ENCODE assay signal across 12 cellular contexts in the genomic region with DNA sequence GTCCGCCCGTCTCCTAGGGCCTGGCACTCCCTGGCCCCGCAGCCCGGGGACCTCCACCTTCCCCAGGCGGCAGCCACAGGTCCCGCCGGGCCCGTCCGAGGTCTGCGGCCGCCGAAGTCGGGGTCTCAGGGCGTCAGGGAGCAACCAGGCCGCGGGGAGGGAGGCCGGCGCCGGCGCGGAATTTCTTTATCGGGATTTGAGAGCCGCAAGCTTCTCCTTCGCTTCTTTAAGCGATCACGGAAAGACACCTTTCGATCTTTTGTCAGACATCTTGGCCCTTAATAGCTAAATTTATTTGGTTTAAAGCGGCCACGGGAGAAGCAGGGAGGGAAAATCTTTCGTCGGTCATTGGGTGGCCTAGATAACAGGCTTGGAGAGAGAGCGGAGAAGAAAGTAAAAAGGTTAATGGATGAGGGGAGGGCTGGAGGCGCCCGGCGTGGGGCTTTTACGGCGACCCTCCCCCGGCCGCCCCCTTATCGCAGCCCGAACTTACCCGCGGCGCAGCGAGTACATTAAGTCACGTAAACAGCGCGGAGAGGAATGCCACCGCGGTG. TPM values are rescaled to one million over a fixed set of nuclear protein-coding genes. Genes with fewer than 3 reads are reported as not detected.
DNase-seq lines count a peak whose midpoint lies in the region; ATAC-seq and TF ChIP-seq lines count a peak whose summit lies in the region.
"Had no signal": no experiment of that assay in that cellular context is flagged by ENCODE, and none has a peak within 500 bp of the region (broad histone marks: within the 10 kb centered on the region; RNA-seq: fewer than 3 reads in every experiment).

No MANE protein-coding gene starts in this region.

- H3K27me3 ChIP-seq in mucosa of rectum (ENCODE audit: control insufficient read depth in 2 of 2, insufficient read depth in 2 of 2, low read length in 2 of 2) (peaks cover 15 to 24% of the 10 kb centered on the region in 2 donors), thoracic aorta (replicated peaks; ENCODE audit: insufficient read depth) (no peaks in the 10 kb centered on the region)

- H3K36me3 ChIP-seq in mucosa of rectum (ENCODE audit: control insufficient read depth in 2 of 2, insufficient read depth in 2 of 2, low read length in 2 of 2) = no peaks in the 10 kb centered on the region
- H3K36me3 ChIP-seq in thoracic aorta = no peaks in the 10 kb centered on the region

- TF ChIP-seq CTCF in thoracic aorta (IDR thresholded peaks at IDR 0.05) = no peak

- peaks cover 12% of the 10 kb centered on the region for H3K4me1 Mint-ChIP-seq in activated CD4-positive, alpha-beta memory T cell treated with anti-CD3 and anti-CD28 coated beads, Interleukin-2, amount 10 ng/mL, durations not matched to agents 7 days and 5 days
- H3K4me1 Mint-ChIP-seq in activated CD4-positive, alpha-beta memory T cell treated with anti-CD3 and anti-CD28 coated beads for 36 hours (ENCODE audit: low read depth) = peaks cover 24% of the 10 kb centered on the region
- H3K4me1 Mint-ChIP-seq in effector memory CD8-positive, alpha-beta T cell (ENCODE audit: low read depth in 2 of 2) = peaks cover 9 to 17% of the 10 kb centered on the region in 2 donors

- H3K36me3 Mint-ChIP-seq in activated CD4-positive, alpha-beta memory T cell treated with anti-CD3 and anti-CD28 coated beads, Interleukin-2, amount 10 ng/mL, durations not matched to agents 7 days and 5 days (ENCODE audit: low read depth) = peaks cover 3% of the 10 kb centered on the region
- H3K36me3 Mint-ChIP-seq in activated CD4-positive, alpha-beta memory T cell treated with anti-CD3 and anti-CD28 coated beads for 36 hours = no peaks in the 10 kb centered on the region
- peaks cover 27% of the 10 kb centered on the region for H3K36me3 Mint-ChIP-seq in effector memory CD8-positive, alpha-beta T cell (ENCODE audit: insufficient read depth)

- POLR2A ChIA-PET in activated CD4-positive, alpha-beta memory T cell treated with anti-CD3 and anti-CD28 coated beads, Interleukin-2, amount 10 ng/mL, durations not matched to agents 7 days and 5 days (lab: Charles Lee) = no interaction called here
- POLR2A ChIA-PET in activated CD4-positive, alpha-beta memory T cell treated with anti-CD3 and anti-CD28 coated beads for 36 hours (lab: Charles Lee) = no interaction called here

- peak overlapping the region; percentile 74 to 84 for H3K9ac ChIP-seq in mucosa of rectum (ENCODE audit: low read depth in 1 of 2, low read length in 2 of 2)
- H3K9ac ChIP-seq: GM23248 had no signal

- peak overlapping the region; percentile 71 to 83 for H3K4me3 ChIP-seq in mucosa of rectum (ENCODE audit: low read length in 2 of 2)
- peak overlapping the region; percentile 100 for H3K4me3 ChIP-seq in thoracic aorta
- H3K4me3 ChIP-seq: GM23248 had no signal

- H3K27me3 Mint-ChIP-seq in activated CD4-positive, alpha-beta memory T cell treated with anti-CD3 and anti-CD28 coated beads, Interleukin-2, amount 10 ng/mL, durations not matched to agents 7 days and 5 days = peaks cover 65% of the 10 kb centered on the region
- peaks cover 63% of the 10 kb centered on the region for H3K27me3 Mint-ChIP-seq in activated CD4-positive, alpha-beta memory T cell treated with anti-CD3 and anti-CD28 coated beads for 36 hours
- H3K27me3 Mint-ChIP-seq in effector memory CD8-positive, alpha-beta T cell = peaks cover 77 to 96% of the 10 kb centered on the region in 2 donors

- intact Hi-C loops in activated CD4-positive, alpha-beta memory T cell treated with anti-CD3 and anti-CD28 coated beads for 36 hours (cut with micrococcal nuclease) = loop anchor here (5.0 kb wide), 1 partner anchor 537 kb away; no protein-coding TSS in a partner anchor

- no peak for DNase-seq in activated CD4-positive, alpha-beta memory T cell treated with anti-CD3 and anti-CD28 coated beads, Interleukin-2, amount 10 ng/mL, durations not matched to agents 7 days and 5 days
- DNase-seq in activated CD4-positive, alpha-beta memory T cell treated with anti-CD3 and anti-CD28 coated beads for 36 hours = no peak
- DNase-seq in effector memory CD8-positive, alpha-beta T cell = no peak
- DNase-seq in thoracic aorta (ENCODE audit: low spot score) = no peak
- no peak for DNase-seq in NCI-H1930 (lab: John Stamatoyannopoulos, UW)
- DNase-seq: caudate nucleus, GM23248, NCI-H526 treated with DMSO at 0.1 percent for 48 hours, nucleus accumbens had no signal

- peak overlapping the region in 1 of 2 donors; percentile 41 for H3K27ac ChIP-seq in mucosa of rectum (ENCODE audit: low read depth in 2 of 2, low read length in 2 of 2)
- H3K27ac ChIP-seq in thoracic aorta = peak overlapping the region; percentile 98 to 100
- H3K27ac ChIP-seq: GM23248 had no signal

- peak overlapping the region; percentile 21 for H3K4me3 Mint-ChIP-seq in activated CD4-positive, alpha-beta memory T cell treated with anti-CD3 and anti-CD28 coated beads, Interleukin-2, amount 10 ng/mL, durations not matched to agents 7 days and 5 days
- no peak overlapping the region for H3K4me3 Mint-ChIP-seq in activated CD4-positive, alpha-beta memory T cell treated with anti-CD3 and anti-CD28 coated beads for 36 hours
- H3K4me3 Mint-ChIP-seq in effector memory CD8-positive, alpha-beta T cell = peak overlapping the region; percentile 49 to 69

- H3K9me3 ChIP-seq in mucosa of rectum (ENCODE audit: control insufficient read depth in 2 of 2, low read length in 2 of 2) = no peaks in the 10 kb centered on the region
- no peaks in the 10 kb centered on the region for H3K9me3 ChIP-seq in thoracic aorta

- H3K4me1 ChIP-seq in mucosa of rectum (ENCODE audit: control insufficient read depth in 2 of 2, insufficient read depth in 2 of 2, low read length in 2 of 2) (peaks cover 6 to 7% of the 10 kb centered on the region in 2 donors), thoracic aorta (ENCODE audit: control insufficient read depth in 1 of 2, low read depth in 2 of 2) (peaks cover 7 to 25% of the 10 kb centered on the region in 2 donors)

- no peaks in the 10 kb centered on the region for H3K9me3 Mint-ChIP-seq in activated CD4-positive, alpha-beta memory T cell treated with anti-CD3 and anti-CD28 coated beads, Interleukin-2, amount 10 ng/mL, durations not matched to agents 7 days and 5 days
- no peaks in the 10 kb centered on the region for H3K9me3 Mint-ChIP-seq in activated CD4-positive, alpha-beta memory T cell treated with anti-CD3 and anti-CD28 coated beads for 36 hours
- no peaks in the 10 kb centered on the region for H3K9me3 Mint-ChIP-seq in effector memory CD8-positive, alpha-beta T cell

- H3K27ac Mint-ChIP-seq in activated CD4-positive, alpha-beta memory T cell treated with anti-CD3 and anti-CD28 coated beads, Interleukin-2, amount 10 ng/mL, durations not matched to agents 7 days and 5 days = no peak overlapping the region
- no peak overlapping the region for H3K27ac Mint-ChIP-seq in activated CD4-positive, alpha-beta memory T cell treated with anti-CD3 and anti-CD28 coated beads for 36 hours
- peak overlapping the region in 1 of 2 donors; percentile 75 for H3K27ac Mint-ChIP-seq in effector memory CD8-positive, alpha-beta T cell

- ATAC-seq in effector memory CD8-positive, alpha-beta T cell (replicated peaks) = no peak
- ATAC-seq in thoracic aorta (ENCODE audit: insufficient number of reproducible peaks, low FRiP score, low read depth) (no peak), HG03280 (IDR thresholded peaks at IDR 0.05; ENCODE audit: unreplicated experiment) (no peak), GM21619 (IDR thresholded peaks at IDR 0.05; ENCODE audit: unreplicated experiment) (no peak)

- CTCF ChIA-PET in activated CD4-positive, alpha-beta memory T cell treated with anti-CD3 and anti-CD28 coated beads, Interleukin-2, amount 10 ng/mL, durations not matched to agents 7 days and 5 days (lab: Charles Lee) = no interaction called here
- CTCF ChIA-PET in activated CD4-positive, alpha-beta memory T cell treated with anti-CD3 and anti-CD28 coated beads for 36 hours (lab: Charles Lee) = no interaction called here

RNA-seq across cellular contexts. Expression of gene GATA6, which starts 4.3 kb away (rescaled TPM):
- total RNA-seq in activated CD4-positive, alpha-beta memory T cell treated with anti-CD3 and anti-CD28 coated beads, Interleukin-2, amount 10 ng/mL, durations not matched to agents 7 days and 5 days = not detected
- total RNA-seq in activated CD4-positive, alpha-beta memory T cell treated with anti-CD3 and anti-CD28 coated beads for 36 hours = under 1 TPM; 0.07 to 0.10 TPM
- total RNA-seq in thoracic aorta = 10 to 100 TPM; 92.7 to 92.8 TPM

Comparison
In these comparisons a context has a peak if more than half of its experiments do, and no peak if none do; other contexts are left out.
1. RNA of gene GATA6, which starts 4.3 kb away (total RNA-seq): 92.7 to 92.8 TPM in thoracic aorta; 0.07 to 0.10 TPM in activated CD4-positive, alpha-beta memory T cell treated with anti-CD3 and anti-CD28 coated beads for 36 hours and not detected in activated CD4-positive, alpha-beta memory T cell treated with anti-CD3 and anti-CD28 coated beads, Interleukin-2, amount 10 ng/mL, durations not matched to agents 7 days and 5 days; every median in the first group is over 10 times any median in the second.